In the genomic region with DNA sequence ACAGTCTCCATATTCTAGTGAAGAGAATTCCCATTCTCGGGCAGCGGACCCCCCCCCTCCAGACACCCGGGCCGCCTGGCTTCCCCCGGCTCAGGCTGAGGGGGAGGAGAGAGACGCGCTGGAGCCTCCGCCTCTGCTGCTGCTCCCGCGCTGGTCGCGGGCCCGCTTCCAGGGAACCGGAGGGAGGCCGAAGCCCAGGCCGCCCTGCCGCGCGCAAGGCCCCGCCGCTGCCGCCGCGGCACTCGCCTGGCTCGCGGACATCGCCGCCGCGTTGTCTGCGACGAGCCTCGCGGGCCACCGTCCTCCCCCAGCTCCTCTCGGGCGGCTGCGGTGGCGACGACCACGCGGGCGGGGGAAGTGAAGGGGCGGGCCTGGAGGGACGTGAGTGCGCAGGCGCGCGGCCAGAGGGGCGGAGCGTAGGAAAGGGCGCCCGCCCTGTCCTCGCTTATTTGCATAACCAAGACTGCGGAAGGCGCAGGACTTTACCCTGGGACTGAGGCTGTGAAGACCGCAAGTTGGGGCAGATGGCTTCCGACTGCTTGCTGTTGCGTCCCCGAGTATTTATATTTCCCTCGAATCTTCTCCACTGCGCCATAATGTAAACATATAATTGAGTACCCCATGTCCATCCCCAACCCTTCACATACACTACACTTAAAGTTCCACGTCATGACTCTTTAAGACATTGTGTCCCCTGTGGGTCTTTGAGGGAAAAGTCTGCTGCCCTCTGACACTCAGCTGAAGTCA, we compare ENCODE assay signal across 8 cellular contexts. TPM values are rescaled to one million over a fixed set of nuclear protein-coding genes. Genes with fewer than 3 reads are reported as not detected.
DNase-seq lines count a peak whose midpoint lies in the region; ATAC-seq, FAIRE-seq and TF ChIP-seq lines count a peak whose summit lies in the region.

A gene with protein sequence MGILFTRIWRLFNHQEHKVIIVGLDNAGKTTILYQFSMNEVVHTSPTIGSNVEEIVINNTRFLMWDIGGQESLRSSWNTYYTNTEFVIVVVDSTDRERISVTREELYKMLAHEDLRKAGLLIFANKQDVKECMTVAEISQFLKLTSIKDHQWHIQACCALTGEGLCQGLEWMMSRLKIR (minus strand): TSS at position 279 of the 747 bp plus-strand sequence. CDS start 245 bp downstream, at position 34.

- no peaks in the 10 kb centered on the region for H3K27me3 ChIP-seq in bronchial epithelial cell (ENCODE audit: control insufficient read depth, insufficient read depth, low read length)

- DNase-seq in AG04449 (ENCODE audit: low read depth, low spot score) (peak; percentile 64), NCI-H2227 treated with DMSO at 0.1 percent for 48 hours (lab: John Stamatoyannopoulos, UW) (peak; percentile 97), bronchial epithelial cell (ENCODE audit: low read depth) (peak; percentile 87), immature natural killer cell (peak; percentile 98), smooth muscle cell of the brain vasculature (ENCODE audit: low read depth, low spot score) (peak; percentile 92)

- no peaks in the 10 kb centered on the region for H3K9me3 Mint-ChIP-seq in immature natural killer cell

- peak within 1 kb of the TSS; percentile 81 for H3K4me3 ChIP-seq in AG04449 (ENCODE audit: low read depth, low read length)
- peak within 1 kb of the TSS; percentile 76 for H3K4me3 ChIP-seq in WI38 (ENCODE audit: low read depth, low read length)
- peak within 1 kb of the TSS; percentile 94 for H3K4me3 ChIP-seq in bronchial epithelial cell (ENCODE audit: low read depth, low read length)

- peak within 1 kb of the TSS; percentile 86 to 98 (median 92) for H3K4me3 Mint-ChIP-seq in immature natural killer cell

- POLR2A ChIA-PET in AG04449 (lab: Yijun Ruan, JAX), result interaction anchor here (1.0 kb wide), 1 partner anchor 17 kb away, joined by 3 read pairs; no protein-coding TSS in a partner anchor

- peaks cover 9 to 22% (median 14%) of the 10 kb centered on the region in 3 donors for H3K27me3 Mint-ChIP-seq in immature natural killer cell (ENCODE audit: low read depth in 3 of 3)

- no peak for TF ChIP-seq CTCF in AG04449 (IDR thresholded peaks at IDR 0.05; ENCODE audit: insufficient read depth, low read length, missing control alignments)
- TF ChIP-seq CTCF in WI38 (IDR thresholded peaks at IDR 0.05; ENCODE audit: low read depth, low read length), result no peak
- TF ChIP-seq CTCF in bronchial epithelial cell (IDR thresholded peaks at IDR 0.05; ENCODE audit: insufficient read depth, low read length, severe bottlenecking), result no peak

- FAIRE-seq in bronchial epithelial cell (lab: Jason Lieb, UNC), result no peak

- CTCF ChIA-PET in AG04449 (lab: Yijun Ruan, JAX), result interaction anchor here (0.9 to 2.2 kb wide), 3 partner anchors 9 to 198 kb away, joined by 4 to 7 read pairs (median 7); no protein-coding TSS in a partner anchor

- H3K36me3 ChIP-seq in bronchial epithelial cell (ENCODE audit: control insufficient read depth, insufficient read depth, low read length), result no peaks in the 10 kb centered on the region

- no peaks in the 10 kb centered on the region for H3K36me3 Mint-ChIP-seq in immature natural killer cell

- ATAC-seq in GM18907 (IDR thresholded peaks at IDR 0.05; ENCODE audit: unreplicated experiment) (peak; percentile 96), HG03159 (IDR thresholded peaks at IDR 0.05; ENCODE audit: unreplicated experiment) (peak; percentile 94)

- H3K4me1 Mint-ChIP-seq in immature natural killer cell, result peaks cover 50 to 55% of the 10 kb centered on the region in 2 donors

- H3K27ac Mint-ChIP-seq in immature natural killer cell, result peak within 1 kb of the TSS; percentile 94 to 97 (median 96)

RNA-seq across cellular contexts. Expression of the gene that starts here (rescaled TPM):
- total RNA-seq in bronchial epithelial cell, result 66.6 and 77.7 TPM in 2 replicates
- polyA plus RNA-seq in immature natural killer cell, result 100 to 1,000 TPM in 1 of 3 donors, 10 to 100 TPM in 2; 55.4 to 143 (median 82.1) TPM

Comparison
In these comparisons a context has a peak if more than half of its experiments do, and no peak if none do; other contexts are left out.
1. Peak in every context shown above with its lines: DNase-seq, ATAC-seq and H3K4me3 ChIP-seq.